In genomic region chr19:36331353-36332228, GRCh38 we compare ENCODE assay signal across 8 cellular contexts. TPM values are rescaled to one million over a fixed set of nuclear protein-coding genes. Genes with fewer than 3 reads are reported as not detected.
DNase-seq lines count a peak whose midpoint lies in the region; ATAC-seq and TF ChIP-seq lines count a peak whose summit lies in the region.

No MANE protein-coding gene starts in this region.

- peaks cover 30% of the 10 kb centered on the region for H3K4me1 Mint-ChIP-seq in neural crest cell
- H3K4me1 Mint-ChIP-seq in stimulated activated naive CD8-positive, alpha-beta T cell treated with anti-CD3 and anti-CD28 coated beads, Interleukin-15, Interleukin-2, amounts not matched to agents 100 ng/mL and 50 ng/mL, for 24 hours (ENCODE audit: low read depth) = peaks cover 18% of the 10 kb centered on the region

- ATAC-seq in HG03378 (IDR thresholded peaks at IDR 0.05; ENCODE audit: unreplicated experiment) (peak; percentile 65), Panc1 (peak; percentile 100)

- H3K9me3 ChIP-seq in Panc1 (ENCODE audit: control insufficient read depth, insufficient read depth, low read depth, low read length) = peaks cover 4% of the 10 kb centered on the region; the same call in 1 of the 2 replicates

- no peaks in the 10 kb centered on the region for H3K27me3 Mint-ChIP-seq in neural crest cell (ENCODE audit: low read depth)
- H3K27me3 Mint-ChIP-seq in stimulated activated naive CD8-positive, alpha-beta T cell treated with anti-CD3 and anti-CD28 coated beads, Interleukin-15, Interleukin-2, amounts not matched to agents 100 ng/mL and 50 ng/mL, for 24 hours = no peaks in the 10 kb centered on the region

- no peaks in the 10 kb centered on the region for H3K9me3 Mint-ChIP-seq in neural crest cell
- H3K9me3 Mint-ChIP-seq in stimulated activated naive CD8-positive, alpha-beta T cell treated with anti-CD3 and anti-CD28 coated beads, Interleukin-15, Interleukin-2, amounts not matched to agents 100 ng/mL and 50 ng/mL, for 24 hours = peaks cover 37% of the 10 kb centered on the region

- CTCF ChIA-PET in Panc1 (lab: Charles Lee) = no interaction called here

- H3K36me3 Mint-ChIP-seq in neural crest cell (ENCODE audit: low read depth) = peaks cover 53% of the 10 kb centered on the region
- peaks cover 62% of the 10 kb centered on the region for H3K36me3 Mint-ChIP-seq in stimulated activated naive CD8-positive, alpha-beta T cell treated with anti-CD3 and anti-CD28 coated beads, Interleukin-15, Interleukin-2, amounts not matched to agents 100 ng/mL and 50 ng/mL, for 24 hours (ENCODE audit: low read depth)

- H3K36me3 ChIP-seq in Panc1 (ENCODE audit: control insufficient read depth, insufficient read depth, low read length) = no peaks in the 10 kb centered on the region

- peak overlapping the region; percentile 94 for H3K4me3 Mint-ChIP-seq in neural crest cell
- peak overlapping the region; percentile 76 for H3K4me3 Mint-ChIP-seq in stimulated activated naive CD8-positive, alpha-beta T cell treated with anti-CD3 and anti-CD28 coated beads, Interleukin-15, Interleukin-2, amounts not matched to agents 100 ng/mL and 50 ng/mL, for 24 hours

- peak overlapping the region; percentile 78 for H3K27ac Mint-ChIP-seq in neural crest cell (ENCODE audit: unreplicated experiment)
- no peak overlapping the region for H3K27ac Mint-ChIP-seq in stimulated activated naive CD8-positive, alpha-beta T cell treated with anti-CD3 and anti-CD28 coated beads, Interleukin-15, Interleukin-2, amounts not matched to agents 100 ng/mL and 50 ng/mL, for 24 hours

- peak; percentile 78 for DNase-seq in GM10266 (ENCODE audit: extremely low spot score)
- DNase-seq in Panc1 (ENCODE audit: low read depth, low spot score) = peak; percentile 88
- peak; percentile 17 for DNase-seq in activated gamma-delta T cell treated with anti-CD3 and anti-CD28 coated beads, Interleukin-2, amount 50 U/mL, for 16 hours (ENCODE audit: low read depth)
- peak; percentile 56 for DNase-seq in foreskin melanocyte
- DNase-seq in neural crest cell (ENCODE audit: low read depth, low spot score) = peak; percentile 80
- no peak for DNase-seq in AML-193 (lab: John Stamatoyannopoulos, UW)

- H3K27ac ChIP-seq in Panc1 (ENCODE audit: low read length) = peak overlapping the region; percentile 91

- peak overlapping the region; percentile 84 to 92 for H3K4me3 ChIP-seq in Panc1 (ENCODE audit: low read depth in 2 of 2, low read length in 2 of 2)

- intact Hi-C loops in Panc1 (cut with micrococcal nuclease; ENCODE audit: unreplicated experiment) = no loop called here

- in situ Hi-C loops in Panc1 (cut with HindIII; ENCODE audit: low pct_unique_long_range_greater_than_20kb, low sequenced_read_pairs) = no loop called here

- peaks cover 6% of the 10 kb centered on the region; the same call in 1 of the 2 replicates for H3K4me1 ChIP-seq in Panc1 (ENCODE audit: control insufficient read depth, insufficient read depth, low read length)

- no TSS peak for BruUV-seq in Panc1 (replicated peaks; lab: Mats Ljungman, UMichigan)

- POLR2A ChIA-PET in Panc1 (lab: Charles Lee) = no interaction called here

- no peaks in the 10 kb centered on the region for H3K27me3 ChIP-seq in Panc1 (ENCODE audit: control insufficient read depth, insufficient read depth, low read length)

- no peak for TF ChIP-seq CTCF in GM10266 (IDR thresholded peaks at IDR 0.05; ENCODE audit: control insufficient read depth, insufficient read depth, low read depth, missing control alignments)
- no peak for TF ChIP-seq CTCF in Panc1 (IDR thresholded peaks at IDR 0.05)
- peak; percentile 36 for TF ChIP-seq CTCF in neural crest cell (conservative IDR thresholded peaks at IDR 0.05)

RNA-seq across cellular contexts. Expression of gene ZFP14, which starts 47.4 kb away (rescaled TPM):
- 3.3 TPM for total RNA-seq in Panc1 (2021; ENCODE audit: unreplicated experiment)
- 2.3 TPM for polyA plus RNA-seq in Panc1 (2012; ENCODE audit: insufficient read length)
- 10.6 and 12.3 TPM in 2 replicates for total RNA-seq in neural crest cell

Comparison
In these comparisons a context has a peak if more than half of its experiments do, and no peak if none do; other contexts are left out.
1. DNase-seq: peak in GM10266 (single experiment), Panc1 (single experiment), activated gamma-delta T cell treated with anti-CD3 and anti-CD28 coated beads, Interleukin-2, amount 50 U/mL, for 16 hours (single experiment), foreskin melanocyte (single experiment) and neural crest cell (single experiment); none in AML-193 (0 of 2).